In the genomic region with DNA sequence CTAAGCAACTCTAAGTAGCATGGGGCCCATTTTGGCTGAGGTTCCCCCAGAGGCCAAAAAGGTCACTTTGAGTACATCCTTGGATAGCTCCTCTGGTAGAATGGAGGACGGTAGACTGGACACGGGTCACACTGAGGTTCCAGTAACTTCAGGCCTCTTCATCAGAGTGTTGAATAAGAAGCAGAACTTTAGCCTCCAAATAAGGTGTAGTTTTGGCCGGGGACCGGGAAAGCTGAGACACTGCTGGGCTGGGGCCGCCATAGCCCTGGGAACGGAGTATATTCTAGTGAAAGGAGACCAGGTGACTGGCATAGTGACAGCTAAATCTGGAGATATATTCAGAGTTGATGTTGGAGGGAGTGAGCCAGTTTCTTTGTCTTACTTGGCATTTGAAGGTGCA, we compare ENCODE assay signal across 29 cellular contexts.
A peak's percentile ranks its signal among the peaks of the same experiment; 100 is the strongest.
DNase-seq lines count a peak whose midpoint lies in the region; ATAC-seq, FAIRE-seq and TF ChIP-seq lines count a peak whose summit lies in the region.
"Had no signal": no experiment of that assay in that cellular context is flagged by ENCODE, and none has a peak within 500 bp of the region (broad histone marks: within the 10 kb centered on the region; RNA-seq: fewer than 3 reads in every experiment).

No MANE protein-coding gene starts in this region.

- no peak overlapping the region for H3K4me3 Mint-ChIP-seq in CD4-positive, alpha-beta T cell
- H3K4me3 Mint-ChIP-seq: CD8-positive, alpha-beta T cell; GM23338 had no signal

- no peaks in the 10 kb centered on the region for H3K9me3 Mint-ChIP-seq in CD4-positive, alpha-beta T cell
- H3K9me3 Mint-ChIP-seq: GM23338 had no signal

- no peak overlapping the region for H3K27ac ChIP-seq in CD4-positive, alpha-beta T cell (ENCODE audit: low read depth, low read length)
- peak overlapping the region; percentile 21; the same call in 1 of the 2 replicates for H3K27ac ChIP-seq in Panc1 (ENCODE audit: low read length)
- H3K27ac ChIP-seq in kidney (ENCODE audit: low read depth in 2 of 2, low read length in 2 of 2) = no peak overlapping the region
- peak overlapping the region; percentile 50 to 74 for H3K27ac ChIP-seq in thoracic aorta
- H3K27ac ChIP-seq: PC-9 had no signal

- no TSS peak for BruUV-seq in Panc1 (replicated peaks; lab: Mats Ljungman, UMichigan)

- POLR2A ChIA-PET in CD4-positive, alpha-beta T cell (lab: Charles Lee) = no interaction called here
- POLR2A ChIA-PET in Panc1 (lab: Charles Lee) = no interaction called here

- FAIRE-seq in kidney (lab: Jason Lieb, UNC) = no peak
- no peak for FAIRE-seq in GM19239 (lab: Jason Lieb, UNC)
- FAIRE-seq: A204.1, GM12891 had no signal

- intact Hi-C loops in CD4-positive, alpha-beta T cell (cut with DNase I, micrococcal nuclease) = loop anchor here (5.0 to 10.0 kb wide), 2 partner anchors 68 to 79 kb away; no protein-coding TSS in a partner anchor
- intact Hi-C loops in Panc1 (cut with micrococcal nuclease; ENCODE audit: unreplicated experiment) = no loop called here
- intact Hi-C loops in kidney (cut with DNase I) = no loop called here

- TF ChIP-seq CTCF in CD4-positive, alpha-beta T cell (IDR thresholded peaks at IDR 0.05) = no peak
- TF ChIP-seq CTCF in Panc1 (IDR thresholded peaks at IDR 0.05) (no peak), kidney (IDR thresholded peaks at IDR 0.05; ENCODE audit: borderline replicate concordance, extremely low read depth, insufficient read depth) (no peak), thoracic aorta (IDR thresholded peaks at IDR 0.05) (no peak)

- no peak overlapping the region for H3K4me3 ChIP-seq in Panc1 (ENCODE audit: low read depth in 2 of 2, low read length in 2 of 2)
- no peak overlapping the region for H3K4me3 ChIP-seq in kidney (ENCODE audit: low read length in 2 of 2)
- H3K4me3 ChIP-seq in thoracic aorta = no peak overlapping the region
- H3K4me3 ChIP-seq: GM23338, HAP-1, PC-9 had no signal

- peak in 1 of 10 experiments; percentile 11 for DNase-seq in CD4-positive, alpha-beta T cell
- no peak for DNase-seq in Panc1 (ENCODE audit: low read depth, low spot score)
- peak; percentile 7 for DNase-seq in kidney
- DNase-seq in thoracic aorta (ENCODE audit: low spot score) = no peak
- DNase-seq in AG08396 (ENCODE audit: low spot score) = no peak
- DNase-seq in epidermal melanocyte (ENCODE audit: insufficient read length, low spot score) = no peak
- DNase-seq in GM19239 (ENCODE audit: insufficient read length, low spot score) = no peak
- DNase-seq: C1 segment of cervical spinal cord; Caco-2; CD8-positive, alpha-beta T cell; DMS79 treated with DMSO at 0.1 percent for 48 hours; GF-D8; KBM-7; MV-4-11; NCI-H1105; NCI-H1436 treated with DMSO at 0.1 percent for 48 hours; NCI-H187 treated with DMSO at 0.1 percent for 48 hours; NCI-H446 treated with DMSO at 0.1 percent for 48 hours; NCI-H526; NCI-H82; NK-92 treated with Interleukin-12 subunit alpha and Interleukin-12 subunit beta, amount 100 ng/mL, for 24 hours; PC-9; RPMI8226; SHP77 had no signal

- no peaks in the 10 kb centered on the region for H3K36me3 ChIP-seq in Panc1 (ENCODE audit: control insufficient read depth, insufficient read depth, low read length)
- H3K36me3 ChIP-seq in kidney (ENCODE audit: control insufficient read depth in 1 of 2, insufficient read depth in 2 of 2, low read length in 2 of 2) = no peaks in the 10 kb centered on the region
- H3K36me3 ChIP-seq in thoracic aorta = no peaks in the 10 kb centered on the region
- H3K36me3 ChIP-seq: HAP-1 had no signal

- in situ Hi-C loops in Panc1 (cut with HindIII; ENCODE audit: low pct_unique_long_range_greater_than_20kb, low sequenced_read_pairs) = no loop called here

- peaks cover 35% of the 10 kb centered on the region for H3K36me3 Mint-ChIP-seq in CD4-positive, alpha-beta T cell (ENCODE audit: low read depth)

- H3K27me3 Mint-ChIP-seq in CD4-positive, alpha-beta T cell = no peaks in the 10 kb centered on the region

- H3K4me1 Mint-ChIP-seq in CD4-positive, alpha-beta T cell (ENCODE audit: low read depth) = peaks cover 4% of the 10 kb centered on the region

- peaks cover 18% of the 10 kb centered on the region for H3K4me1 ChIP-seq in Panc1 (ENCODE audit: control insufficient read depth, insufficient read depth, low read length)
- peaks cover 0 to 2% of the 10 kb centered on the region in 2 donors for H3K4me1 ChIP-seq in kidney (ENCODE audit: control insufficient read depth in 1 of 2, insufficient read depth in 1 of 2, low read depth in 1 of 2, low read length in 2 of 2)
- H3K4me1 ChIP-seq in thoracic aorta (ENCODE audit: control insufficient read depth in 1 of 2, low read depth in 2 of 2) = peaks cover 37 to 86% of the 10 kb centered on the region in 2 donors
- H3K4me1 ChIP-seq: HAP-1 had no signal

- H3K27me3 ChIP-seq in CD4-positive, alpha-beta T cell (ENCODE audit: control insufficient read depth, insufficient read depth, low read length) = no peaks in the 10 kb centered on the region
- H3K27me3 ChIP-seq in Panc1 (ENCODE audit: control insufficient read depth, insufficient read depth, low read length) (no peaks in the 10 kb centered on the region), thoracic aorta (replicated peaks; ENCODE audit: insufficient read depth) (no peaks in the 10 kb centered on the region)

- no peak overlapping the region for H3K9ac ChIP-seq in kidney (ENCODE audit: low read length in 2 of 2)

- H3K27ac Mint-ChIP-seq in CD4-positive, alpha-beta T cell = peak overlapping the region; percentile 38
- H3K27ac Mint-ChIP-seq: GM23338 had no signal

- no peaks in the 10 kb centered on the region for H3K9me3 ChIP-seq in CD4-positive, alpha-beta T cell (ENCODE audit: control insufficient read depth, low read length)
- no peaks in the 10 kb centered on the region for H3K9me3 ChIP-seq in Panc1 (ENCODE audit: control insufficient read depth, insufficient read depth, low read depth, low read length)
- H3K9me3 ChIP-seq in kidney (ENCODE audit: control insufficient read depth in 1 of 2, low read length in 2 of 2) = no peaks in the 10 kb centered on the region
- no peaks in the 10 kb centered on the region for H3K9me3 ChIP-seq in thoracic aorta
- H3K9me3 ChIP-seq: Caco-2, HAP-1 had no signal

- CTCF ChIA-PET in CD4-positive, alpha-beta T cell (lab: Charles Lee) = no interaction called here
- CTCF ChIA-PET in Panc1 (lab: Charles Lee) = no interaction called here

- ATAC-seq in CD4-positive, alpha-beta T cell (ENCODE audit: poor library complexity) = no peak
- no peak for ATAC-seq in Panc1
- ATAC-seq in thoracic aorta (ENCODE audit: insufficient number of reproducible peaks, low FRiP score, low read depth) = no peak
- ATAC-seq in GM18909 (IDR thresholded peaks at IDR 0.05; ENCODE audit: poor library complexity, unreplicated experiment) = no peak
- ATAC-seq: CD8-positive, alpha-beta T cell; GM23338 had no signal

Comparison
In these comparisons a context has a peak if more than half of its experiments do, and no peak if none do; other contexts are left out.
1. H3K27ac ChIP-seq: peak in Panc1 (single experiment) and thoracic aorta (2 of 2); none in CD4-positive, alpha-beta T cell (single experiment) and kidney (0 of 2).
2. intact Hi-C loops: an anchor here in CD4-positive, alpha-beta T cell (5.0 to 10.0 kb wide); none called in Panc1 and kidney.